ENCODE assay signal across 1 cellular context in the genomic region with DNA sequence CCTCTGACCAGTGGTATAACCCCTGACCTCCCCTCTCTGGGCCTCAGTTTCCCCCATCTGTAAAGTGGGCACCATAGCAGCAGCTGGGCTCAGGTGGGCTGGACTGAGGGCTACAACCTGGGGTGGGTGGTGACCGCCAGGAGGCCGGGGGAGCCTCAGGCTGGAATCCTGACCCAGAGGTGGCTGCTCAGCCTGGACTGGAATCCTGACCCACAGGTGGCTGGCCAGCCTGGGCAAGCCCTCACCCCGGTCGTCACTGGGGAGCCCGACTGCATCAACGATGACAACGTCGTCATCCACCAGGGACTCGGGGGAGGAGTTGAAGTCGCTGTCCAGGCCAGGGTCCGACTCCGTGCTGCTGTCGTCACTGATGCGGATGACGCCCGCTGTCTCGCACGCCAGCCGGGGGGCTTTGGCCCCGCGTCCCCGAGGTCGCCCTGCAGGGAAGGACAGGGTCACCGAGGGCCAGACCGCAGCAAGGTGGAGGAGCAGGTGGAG.
TF ChIP-seq lines count a peak whose summit lies in the region.

No MANE protein-coding gene starts in this region.

TF ChIP-seq in HEK293, 187 proteins besides CTCF, POLR2A, EP300 and RAD21 (continued from another document):
- TF ChIP-seq, protein P1, sequence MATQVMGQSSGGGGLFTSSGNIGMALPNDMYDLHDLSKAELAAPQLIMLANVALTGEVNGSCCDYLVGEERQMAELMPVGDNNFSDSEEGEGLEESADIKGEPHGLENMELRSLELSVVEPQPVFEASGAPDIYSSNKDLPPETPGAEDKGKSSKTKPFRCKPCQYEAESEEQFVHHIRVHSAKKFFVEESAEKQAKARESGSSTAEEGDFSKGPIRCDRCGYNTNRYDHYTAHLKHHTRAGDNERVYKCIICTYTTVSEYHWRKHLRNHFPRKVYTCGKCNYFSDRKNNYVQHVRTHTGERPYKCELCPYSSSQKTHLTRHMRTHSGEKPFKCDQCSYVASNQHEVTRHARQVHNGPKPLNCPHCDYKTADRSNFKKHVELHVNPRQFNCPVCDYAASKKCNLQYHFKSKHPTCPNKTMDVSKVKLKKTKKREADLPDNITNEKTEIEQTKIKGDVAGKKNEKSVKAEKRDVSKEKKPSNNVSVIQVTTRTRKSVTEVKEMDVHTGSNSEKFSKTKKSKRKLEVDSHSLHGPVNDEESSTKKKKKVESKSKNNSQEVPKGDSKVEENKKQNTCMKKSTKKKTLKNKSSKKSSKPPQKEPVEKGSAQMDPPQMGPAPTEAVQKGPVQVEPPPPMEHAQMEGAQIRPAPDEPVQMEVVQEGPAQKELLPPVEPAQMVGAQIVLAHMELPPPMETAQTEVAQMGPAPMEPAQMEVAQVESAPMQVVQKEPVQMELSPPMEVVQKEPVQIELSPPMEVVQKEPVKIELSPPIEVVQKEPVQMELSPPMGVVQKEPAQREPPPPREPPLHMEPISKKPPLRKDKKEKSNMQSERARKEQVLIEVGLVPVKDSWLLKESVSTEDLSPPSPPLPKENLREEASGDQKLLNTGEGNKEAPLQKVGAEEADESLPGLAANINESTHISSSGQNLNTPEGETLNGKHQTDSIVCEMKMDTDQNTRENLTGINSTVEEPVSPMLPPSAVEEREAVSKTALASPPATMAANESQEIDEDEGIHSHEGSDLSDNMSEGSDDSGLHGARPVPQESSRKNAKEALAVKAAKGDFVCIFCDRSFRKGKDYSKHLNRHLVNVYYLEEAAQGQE (tag by site-specific recombination; IDR thresholded peaks at IDR 0.05), result peak; percentile 67; the same call in 1 of the 2 replicates
- TF ChIP-seq ZNF501 (tag by site-specific recombination; IDR thresholded peaks at IDR 0.05), result no peak
- TF ChIP-seq ZNF121 (tag by site-specific recombination; IDR thresholded peaks at IDR 0.05), result no peak
- no peak for TF ChIP-seq YY1 (tag by site-specific recombination; IDR thresholded peaks at IDR 0.05)
- TF ChIP-seq, protein P2, sequence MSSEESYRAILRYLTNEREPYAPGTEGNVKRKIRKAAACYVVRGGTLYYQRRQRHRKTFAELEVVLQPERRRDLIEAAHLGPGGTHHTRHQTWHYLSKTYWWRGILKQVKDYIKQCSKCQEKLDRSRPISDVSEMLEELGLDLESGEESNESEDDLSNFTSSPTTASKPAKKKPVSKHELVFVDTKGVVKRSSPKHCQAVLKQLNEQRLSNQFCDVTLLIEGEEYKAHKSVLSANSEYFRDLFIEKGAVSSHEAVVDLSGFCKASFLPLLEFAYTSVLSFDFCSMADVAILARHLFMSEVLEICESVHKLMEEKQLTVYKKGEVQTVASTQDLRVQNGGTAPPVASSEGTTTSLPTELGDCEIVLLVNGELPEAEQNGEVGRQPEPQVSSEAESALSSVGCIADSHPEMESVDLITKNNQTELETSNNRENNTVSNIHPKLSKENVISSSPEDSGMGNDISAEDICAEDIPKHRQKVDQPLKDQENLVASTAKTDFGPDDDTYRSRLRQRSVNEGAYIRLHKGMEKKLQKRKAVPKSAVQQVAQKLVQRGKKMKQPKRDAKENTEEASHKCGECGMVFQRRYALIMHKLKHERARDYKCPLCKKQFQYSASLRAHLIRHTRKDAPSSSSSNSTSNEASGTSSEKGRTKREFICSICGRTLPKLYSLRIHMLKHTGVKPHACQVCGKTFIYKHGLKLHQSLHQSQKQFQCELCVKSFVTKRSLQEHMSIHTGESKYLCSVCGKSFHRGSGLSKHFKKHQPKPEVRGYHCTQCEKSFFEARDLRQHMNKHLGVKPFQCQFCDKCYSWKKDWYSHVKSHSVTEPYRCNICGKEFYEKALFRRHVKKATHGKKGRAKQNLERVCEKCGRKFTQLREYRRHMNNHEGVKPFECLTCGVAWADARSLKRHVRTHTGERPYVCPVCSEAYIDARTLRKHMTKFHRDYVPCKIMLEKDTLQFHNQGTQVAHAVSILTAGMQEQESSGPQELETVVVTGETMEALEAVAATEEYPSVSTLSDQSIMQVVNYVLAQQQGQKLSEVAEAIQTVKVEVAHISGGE (tag by site-specific recombination; conservative IDR thresholded peaks at IDR 0.05; ENCODE audit: low read depth), result no peak
- TF ChIP-seq ZNF221 (tag by site-specific recombination; IDR thresholded peaks at IDR 0.05; ENCODE audit: borderline replicate concordance), result no peak
- no peak for TF ChIP-seq ZNF19 (tag by site-specific recombination; IDR thresholded peaks at IDR 0.05; ENCODE audit: low read depth)
- no peak for TF ChIP-seq ZNF324 (tag by site-specific recombination; IDR thresholded peaks at IDR 0.05)
- no peak for TF ChIP-seq ZNF707 (tag by site-specific recombination; IDR thresholded peaks at IDR 0.05)
- TF ChIP-seq ZNF292 (tag by site-specific recombination; IDR thresholded peaks at IDR 0.05; ENCODE audit: borderline replicate concordance, low read depth), result no peak
- 0 out of 2 replicates have a peak, but pooled peaks have one; percentile 17 for TF ChIP-seq SCRT1 (tag by site-specific recombination; IDR thresholded peaks at IDR 0.05; ENCODE audit: borderline replicate concordance)
- TF ChIP-seq, protein P3, sequence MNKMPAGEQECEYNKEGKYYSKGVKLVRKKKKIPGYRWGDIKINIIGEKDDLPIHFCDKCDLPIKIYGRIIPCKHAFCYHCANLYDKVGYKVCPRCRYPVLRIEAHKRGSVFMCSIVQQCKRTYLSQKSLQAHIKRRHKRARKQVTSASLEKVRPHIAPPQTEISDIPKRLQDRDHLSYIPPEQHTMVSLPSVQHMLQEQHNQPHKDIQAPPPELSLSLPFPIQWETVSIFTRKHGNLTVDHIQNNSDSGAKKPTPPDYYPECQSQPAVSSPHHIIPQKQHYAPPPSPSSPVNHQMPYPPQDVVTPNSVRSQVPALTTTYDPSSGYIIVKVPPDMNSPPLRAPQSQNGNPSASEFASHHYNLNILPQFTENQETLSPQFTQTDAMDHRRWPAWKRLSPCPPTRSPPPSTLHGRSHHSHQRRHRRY (tag by site-specific recombination; IDR thresholded peaks at IDR 0.05), result no peak
- TF ChIP-seq ZNF768 (tag by site-specific recombination; IDR thresholded peaks at IDR 0.05), result no peak
- no peak for TF ChIP-seq ZSCAN23 (tag by site-specific recombination; IDR thresholded peaks at IDR 0.05)
- TF ChIP-seq ZSCAN30 (tag by site-specific recombination; IDR thresholded peaks at IDR 0.05), result no peak
- TF ChIP-seq ZNF157 (tag by site-specific recombination; IDR thresholded peaks at IDR 0.05), result no peak
- TF ChIP-seq ZNF48 (tag by site-specific recombination; IDR thresholded peaks at IDR 0.05), result no peak
- TF ChIP-seq ZNF354C (tag by site-specific recombination; IDR thresholded peaks at IDR 0.05; ENCODE audit: borderline replicate concordance, low read depth), result no peak
- TF ChIP-seq ZFP69B (tag by site-specific recombination; IDR thresholded peaks at IDR 0.05), result no peak
- TF ChIP-seq BCL11A (tag by site-specific recombination; IDR thresholded peaks at IDR 0.05; ENCODE audit: low read depth), result peak; percentile 23; the same call in 1 of the 2 replicates
